ENCODE assay signal across 7 cellular contexts in genomic region chr19:35248310-35249145, GRCh38.
A peak's percentile ranks its signal among the peaks of the same experiment; 100 is the strongest.
DNase-seq lines count a peak whose midpoint lies in the region; ATAC-seq and TF ChIP-seq lines count a peak whose summit lies in the region.

Gene LSR (plus strand): TSS chr19:35249002. CDS start chr19:35249023, 21 bp downstream.

- no peaks in the 10 kb centered on the region for H3K79me2 ChIP-seq in OCI-LY3 (ENCODE audit: low read length)

- H3K9me3 ChIP-seq in OCI-LY3 (ENCODE audit: insufficient read depth, low read length) (peaks cover 3% of the 10 kb centered on the region; the same call in 1 of the 2 replicates), iPS-18a (ENCODE audit: control insufficient read depth, low read depth, low read length) (no peaks in the 10 kb centered on the region)

- no peaks in the 10 kb centered on the region for H4K20me1 ChIP-seq in OCI-LY3 (ENCODE audit: insufficient read depth, low read length)

- peak; percentile 78 for DNase-seq in activated naive CD4-positive, alpha-beta T cell treated with Interleukin-2 at 50 U/mL for 16 hours
- peak; percentile 34 to 64 (median 51) for DNase-seq in stimulated activated CD4-positive, alpha-beta T cell treated with anti-CD3 and anti-CD28 coated beads, Interleukin-12 subunit alpha, Interleukin-12 subunit beta, amount 100 ng/mL, for 48 hours (ENCODE audit: low read depth in 2 of 3, low spot score in 1 of 3)
- no peak for DNase-seq in T1000 (lab: John Stamatoyannopoulos, UW)

- no peak within 1 kb of the TSS for H3K27ac ChIP-seq in OCI-LY3 (ENCODE audit: low read length)
- H3K27ac ChIP-seq in iPS-18a (ENCODE audit: low read length), result peak within 1 kb of the TSS; percentile 99

- H3K36me3 ChIP-seq in OCI-LY3 (replicated peaks; ENCODE audit: low read depth, low read length) (no peaks in the 10 kb centered on the region), iPS-18a (ENCODE audit: control insufficient read depth, low read depth, low read length) (peaks cover 13% of the 10 kb centered on the region)

- peak within 1 kb of the TSS; percentile 46 for H3K9ac ChIP-seq in OCI-LY3 (ENCODE audit: low read length)
- peak within 1 kb of the TSS; percentile 91 for H3K9ac ChIP-seq in iPS-18a (ENCODE audit: low read length)

- peak; percentile 98 for TF ChIP-seq POLR2A in GM19193 (IDR thresholded peaks at IDR 0.05; ENCODE audit: extremely low read depth, insufficient read depth, insufficient read length)

- H3K4me1 ChIP-seq in OCI-LY3 (ENCODE audit: low read length) (peaks cover 10% of the 10 kb centered on the region), iPS-18a (ENCODE audit: control insufficient read depth, low read depth, low read length) (peaks cover 14% of the 10 kb centered on the region)

- TF ChIP-seq CTCF in OCI-LY3 (IDR thresholded peaks at IDR 0.05; ENCODE audit: low read depth, low read length), result no peak

- H2AFZ ChIP-seq in OCI-LY3 (ENCODE audit: low read depth, low read length), result peak within 1 kb of the TSS; percentile 27

- peaks cover 33% of the 10 kb centered on the region for H3K27me3 ChIP-seq in OCI-LY3 (ENCODE audit: low read depth, low read length)
- H3K27me3 ChIP-seq in iPS-18a (ENCODE audit: control insufficient read depth, insufficient read depth, low read length), result no peaks in the 10 kb centered on the region

- ATAC-seq in HG03196 (IDR thresholded peaks at IDR 0.05; ENCODE audit: unreplicated experiment), result peak; percentile 65

- H3K4me2 ChIP-seq in OCI-LY3 (ENCODE audit: low read length), result peak within 1 kb of the TSS; percentile 98

- H3K4me3 ChIP-seq in OCI-LY3 (ENCODE audit: low read length) (peak within 1 kb of the TSS; percentile 82), iPS-18a (ENCODE audit: low read length) (peak within 1 kb of the TSS; percentile 93)
